In the genomic region with DNA sequence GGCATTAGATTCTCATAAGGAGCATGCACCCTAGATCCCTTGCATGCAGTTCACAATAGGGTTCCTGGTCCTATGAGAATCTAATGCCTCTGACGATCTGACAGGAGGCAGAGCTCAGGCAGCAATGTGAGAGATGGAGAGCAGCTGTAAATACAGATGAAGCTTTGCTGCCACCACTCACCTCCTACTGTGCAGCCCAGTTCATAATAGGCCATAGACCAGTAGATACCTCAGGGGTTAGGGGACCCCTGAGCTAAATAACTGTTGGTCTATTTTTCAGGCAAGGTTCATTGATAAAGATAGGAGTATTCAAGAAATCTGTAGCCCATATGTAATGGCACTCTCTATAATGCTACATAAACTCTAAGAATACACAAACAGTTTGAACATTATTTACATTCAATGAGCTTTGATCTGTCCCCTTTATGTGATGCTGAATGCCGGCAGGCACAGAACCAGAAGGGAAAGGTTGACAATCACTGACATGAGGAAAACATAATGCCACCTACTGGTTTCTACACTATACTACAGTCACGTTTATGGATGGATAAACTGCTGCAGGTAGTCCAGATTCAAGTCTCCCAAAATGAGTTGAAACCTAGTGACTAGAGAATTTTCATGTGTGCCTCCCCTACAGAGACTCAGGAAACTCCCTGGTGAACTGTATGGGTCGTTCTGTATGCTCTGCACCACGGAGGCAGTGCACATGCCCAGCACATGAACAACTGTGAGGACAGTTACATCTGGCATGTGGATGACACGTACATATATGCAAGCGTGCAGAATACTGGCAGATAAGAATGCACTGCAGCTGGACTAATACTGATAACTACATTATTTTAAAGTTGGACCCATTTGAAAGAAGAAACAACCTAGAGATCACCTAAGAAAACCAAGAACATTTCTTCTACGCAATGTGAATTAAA, we compare ENCODE assay signal across 9 cellular contexts.
DNase-seq lines count a peak whose midpoint lies in the region; ATAC-seq and TF ChIP-seq lines count a peak whose summit lies in the region.
"Had no signal": no experiment of that assay in that cellular context is flagged by ENCODE, and none has a peak within 500 bp of the region (broad histone marks: within the 10 kb centered on the region; RNA-seq: fewer than 3 reads in every experiment).

No MANE protein-coding gene starts in this region.

- no peaks in the 10 kb centered on the region for H3K9me3 ChIP-seq in fibroblast of lung (ENCODE audit: control insufficient read depth, insufficient read depth, low read depth, low read length)
- H3K9me3 ChIP-seq in psoas muscle: no peaks in the 10 kb centered on the region
- H3K9me3 ChIP-seq: BLaER1 had no signal

- DNase-seq in DMS153 treated with DMSO at 0.1 percent for 48 hours (lab: John Stamatoyannopoulos, UW; ENCODE audit: unreplicated experiment) (peak; percentile 32), DMS153 (lab: John Stamatoyannopoulos, UW) (no peak), RPMI8226 (peak; percentile 9), fibroblast of lung (ENCODE audit: low read depth in 2 of 2) (peak; percentile 28 to 50), psoas muscle (no peak), OCI-M2 (lab: John Stamatoyannopoulos, UW; ENCODE audit: unreplicated experiment) (no peak)

- TF ChIP-seq RAD21 in Ishikawa (IDR thresholded peaks at IDR 0.05; ENCODE audit: low read depth): peak; percentile 61

- H2AFZ ChIP-seq in fibroblast of lung (ENCODE audit: low read length): no peak overlapping the region

- TF ChIP-seq EP300 in Ishikawa (IDR thresholded peaks at IDR 0.05; ENCODE audit: borderline replicate concordance): no peak

- 56 to 62% (median 57%) methylated on average over 8 of the region's 8 CpGs for WGBS in psoas muscle, 3 donors

- no peak overlapping the region for H3K9ac ChIP-seq in fibroblast of lung (ENCODE audit: insufficient read depth, low read length)
- H3K9ac ChIP-seq: BLaER1 had no signal

- no peak overlapping the region for H3K4me2 ChIP-seq in fibroblast of lung (ENCODE audit: extremely low read depth, insufficient read depth, low read length)
- H3K4me2 ChIP-seq: BLaER1 had no signal

- H3K4me1 ChIP-seq in fibroblast of lung (ENCODE audit: control insufficient read depth, extremely low read depth, insufficient read depth, low read length) (no peaks in the 10 kb centered on the region), psoas muscle (no peaks in the 10 kb centered on the region)
- H3K4me1 ChIP-seq: BLaER1 had no signal

- intact Hi-C loops in psoas muscle (cut with DNase I): loop anchor here in 1 of 2 donors (5.0 kb wide), 1 partner anchor 208 kb away; no protein-coding TSS in a partner anchor

- peaks cover 3% of the 10 kb centered on the region for H3K36me3 ChIP-seq in fibroblast of lung (ENCODE audit: control insufficient read depth, insufficient read depth, low read length)
- peaks cover 3 to 96% of the 10 kb centered on the region in 2 donors for H3K36me3 ChIP-seq in psoas muscle (ENCODE audit: insufficient read depth in 1 of 2, low read depth in 1 of 2)

- no peaks in the 10 kb centered on the region for H3K79me2 ChIP-seq in fibroblast of lung (ENCODE audit: control insufficient read depth, insufficient read depth, low read length)

- no peak overlapping the region for H3K4me3 ChIP-seq in fibroblast of lung (replicated peaks in 1 of 4; ENCODE audit: control extremely low read depth in 1 of 4, insufficient read depth in 1 of 4, low read depth in 3 of 4, low read length in 4 of 4)
- H3K4me3 ChIP-seq in psoas muscle: no peak overlapping the region
- H3K4me3 ChIP-seq: BLaER1 had no signal

- H3K27ac ChIP-seq in fibroblast of lung (ENCODE audit: insufficient read depth, low read length) (no peak overlapping the region), psoas muscle (no peak overlapping the region)
- H3K27ac ChIP-seq: BLaER1 had no signal

- H3K27me3 ChIP-seq in fibroblast of lung (ENCODE audit: control insufficient read depth, insufficient read depth, low read length) (no peaks in the 10 kb centered on the region), psoas muscle (ENCODE audit: insufficient read depth in 3 of 3, low read length in 2 of 3) (no peaks in the 10 kb centered on the region)
- H3K27me3 ChIP-seq: BLaER1 had no signal

- peak; percentile 33 to 66 for TF ChIP-seq CTCF in fibroblast of lung (conservative IDR thresholded peaks at IDR 0.05 in 1 of 2, IDR thresholded peaks at IDR 0.05 in 1 of 2; ENCODE audit: low read depth in 1 of 2, low read length in 2 of 2)
- peak; percentile 49 for TF ChIP-seq CTCF in psoas muscle (IDR thresholded peaks at IDR 0.05)

- no peaks in the 10 kb centered on the region for H4K20me1 ChIP-seq in fibroblast of lung (ENCODE audit: control insufficient read depth, extremely low read depth, insufficient read depth, low read length)
- H4K20me1 ChIP-seq: BLaER1 had no signal

- ATAC-seq in GM21723 (IDR thresholded peaks at IDR 0.05; ENCODE audit: unreplicated experiment) (peak; percentile 85), psoas muscle (peak; percentile 36 to 73 (median 60))

TF ChIP-seq in Ishikawa, 13 proteins besides CTCF, POLR2A, EP300 and RAD21:
- TF ChIP-seq ZBTB7A (IDR thresholded peaks at IDR 0.05; ENCODE audit: low read depth) (no peak), CREB1 (IDR thresholded peaks at IDR 0.05; ENCODE audit: low read depth) (no peak), YY1 (IDR thresholded peaks at IDR 0.05; ENCODE audit: low read depth) (no peak), TEAD4 (IDR thresholded peaks at IDR 0.05) (no peak), NFIC (IDR thresholded peaks at IDR 0.05) (no peak)

Comparison
In these comparisons a context has a peak if more than half of its experiments do, and no peak if none do; other contexts are left out.
1. DNase-seq: peak in DMS153 treated with DMSO at 0.1 percent for 48 hours (single experiment), RPMI8226 (single experiment) and fibroblast of lung (2 of 2); none in DMS153 (single experiment), psoas muscle (0 of 2) and OCI-M2 (single experiment).